ENCODE assay signal across 19 cellular contexts in the genomic region with DNA sequence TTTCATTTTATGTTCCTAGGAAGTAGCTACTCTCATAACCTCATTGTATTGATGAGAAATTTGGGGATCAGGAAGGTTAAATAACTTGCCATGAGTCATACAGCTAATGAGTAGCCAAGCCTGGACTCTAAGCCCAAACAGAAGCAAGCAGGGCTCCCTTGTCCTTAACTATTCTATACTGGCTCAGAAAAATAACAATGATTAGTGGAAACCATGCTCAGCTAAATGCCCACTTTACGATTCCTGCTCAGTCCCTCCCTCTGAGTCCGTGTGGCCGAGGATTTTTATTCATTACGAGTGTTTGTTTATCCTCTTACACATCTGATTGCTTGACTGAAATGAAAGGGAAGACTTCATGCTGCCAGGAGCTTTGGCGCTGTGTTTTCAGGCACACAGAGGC.
DNase-seq lines count a peak whose midpoint lies in the region; ATAC-seq, FAIRE-seq and TF ChIP-seq lines count a peak whose summit lies in the region.
"Had no signal": no experiment of that assay in that cellular context is flagged by ENCODE, and none has a peak within 500 bp of the region (broad histone marks: within the 10 kb centered on the region; RNA-seq: fewer than 3 reads in every experiment).

No MANE protein-coding gene starts in this region.

- no peaks in the 10 kb centered on the region for H3K4me1 Mint-ChIP-seq in T-helper 2 cell treated with Interferon-gamma antibody and Interleukin-4, amounts not matched to agents 5 μg/mL and 100 μg/mL, for 36 hours (ENCODE audit: low read depth)

- H3K9me3 ChIP-seq in pancreas: no peaks in the 10 kb centered on the region
- H3K9me3 ChIP-seq: gastrocnemius medialis, transverse colon had no signal

- no peak overlapping the region for H3K27ac Mint-ChIP-seq in T-helper 2 cell treated with Interferon-gamma antibody and Interleukin-4, amounts not matched to agents 5 μg/mL and 100 μg/mL, for 36 hours
- H3K27ac Mint-ChIP-seq: natural killer cell treated with Interleukin-12 subunit alpha and Interleukin-12 subunit beta and Interleukin-15 and Interleukin-18, amount 100 ng/mL, for 72 hours had no signal

- H3K36me3 ChIP-seq in pancreas: peaks cover 0 to 27% (median 4%) of the 10 kb centered on the region in 3 donors
- H3K36me3 ChIP-seq: gastrocnemius medialis had no signal

- ATAC-seq in HG03095 (IDR thresholded peaks at IDR 0.05; ENCODE audit: unreplicated experiment) (peak; percentile 18), pancreas (peak in 3 of 4 donors; percentile 38 to 71 (median 63)), left colon (no peak), HG03378 (IDR thresholded peaks at IDR 0.05; ENCODE audit: unreplicated experiment) (no peak)
- ATAC-seq: gastrocnemius medialis; natural killer cell treated with Interleukin-12 subunit alpha and Interleukin-12 subunit beta and Interleukin-15 and Interleukin-18, amount 100 ng/mL, for 72 hours had no signal

- DNase-seq in NCI-H2227 (lab: John Stamatoyannopoulos, UW; ENCODE audit: unreplicated experiment): peak; percentile 42
- peak; percentile 5 for DNase-seq in fibroblast of peridontal ligament (ENCODE audit: extremely low read depth)
- no peak for DNase-seq in pancreas
- no peak for DNase-seq in left colon
- no peak for DNase-seq in GDM1 (lab: John Stamatoyannopoulos, UW)
- DNase-seq in T-helper 2 cell treated with Interferon-gamma antibody and Interleukin-4, amounts not matched to agents 5 μg/mL and 100 μg/mL, for 36 hours (ENCODE audit: low spot score): no peak
- DNase-seq: activated naive CD4-positive, alpha-beta T cell treated with anti-CD3 and anti-CD28 coated beads, Interleukin-2, amount 50 U/mL, for 16 hours; activated T-cell treated with anti-CD3 and anti-CD28 coated beads, Interleukin-2, amount 50 U/mL, for 1 hour; AML-193; cortex of kidney; gastrocnemius medialis; Kasumi-1; mammary epithelial cell; NCI-H1436 treated with DMSO at 0.1 percent for 48 hours; transverse colon had no signal

- H3K27ac ChIP-seq in pancreas: peak overlapping the region in 1 of 4 donors; percentile 33
- H3K27ac ChIP-seq: gastrocnemius medialis, transverse colon had no signal

- H3K27me3 Mint-ChIP-seq in T-helper 2 cell treated with Interferon-gamma antibody and Interleukin-4, amounts not matched to agents 5 μg/mL and 100 μg/mL, for 36 hours (ENCODE audit: low read depth): no peaks in the 10 kb centered on the region
- H3K27me3 Mint-ChIP-seq: natural killer cell treated with Interleukin-12 subunit alpha and Interleukin-12 subunit beta and Interleukin-15 and Interleukin-18, amount 100 ng/mL, for 72 hours had no signal

- H3K4me3 Mint-ChIP-seq in T-helper 2 cell treated with Interferon-gamma antibody and Interleukin-4, amounts not matched to agents 5 μg/mL and 100 μg/mL, for 36 hours: no peak overlapping the region
- H3K4me3 Mint-ChIP-seq: natural killer cell treated with Interleukin-12 subunit alpha and Interleukin-12 subunit beta and Interleukin-15 and Interleukin-18, amount 100 ng/mL, for 72 hours had no signal

- intact Hi-C loops in pancreas (cut with DNase I) (no loop called here), left colon (cut with DNase I, micrococcal nuclease) (no loop called here)

- no peaks in the 10 kb centered on the region for H3K4me1 ChIP-seq in pancreas
- H3K4me1 ChIP-seq: gastrocnemius medialis, transverse colon had no signal

- H3K36me3 Mint-ChIP-seq in T-helper 2 cell treated with Interferon-gamma antibody and Interleukin-4, amounts not matched to agents 5 μg/mL and 100 μg/mL, for 36 hours (ENCODE audit: low read depth): peaks cover 35% of the 10 kb centered on the region

- TF ChIP-seq CTCF in pancreas (IDR thresholded peaks at IDR 0.05): no peak

- FAIRE-seq in pancreas (lab: Jason Lieb, UNC): no peak
- FAIRE-seq: H54 had no signal

- H3K9me3 Mint-ChIP-seq in T-helper 2 cell treated with Interferon-gamma antibody and Interleukin-4, amounts not matched to agents 5 μg/mL and 100 μg/mL, for 36 hours: no peaks in the 10 kb centered on the region
- H3K9me3 Mint-ChIP-seq: natural killer cell treated with Interleukin-12 subunit alpha and Interleukin-12 subunit beta and Interleukin-15 and Interleukin-18, amount 100 ng/mL, for 72 hours had no signal

- no peak overlapping the region for H3K4me3 ChIP-seq in pancreas
- H3K4me3 ChIP-seq: gastrocnemius medialis, transverse colon had no signal

- WGBS in pancreas, 2 donors: 65 to 74% methylated on average over 5 of the region's 5 CpGs

- no peaks in the 10 kb centered on the region for H3K27me3 ChIP-seq in pancreas
- H3K27me3 ChIP-seq: gastrocnemius medialis, transverse colon had no signal

Comparison
In these comparisons a context has a peak if more than half of its experiments do, and no peak if none do; other contexts are left out.
1. ATAC-seq: peak in HG03095 (single experiment) and pancreas (3 of 4); none in left colon (single experiment) and HG03378 (single experiment).
2. DNase-seq: peak in NCI-H2227 (single experiment) and fibroblast of peridontal ligament (single experiment); none in pancreas (0 of 6), left colon (0 of 2), GDM1 (single experiment) and T-helper 2 cell treated with Interferon-gamma antibody and Interleukin-4, amounts not matched to agents 5 μg/mL and 100 μg/mL, for 36 hours (single experiment).